13 cellular contexts compared by ENCODE assay signal in the genomic region with DNA sequence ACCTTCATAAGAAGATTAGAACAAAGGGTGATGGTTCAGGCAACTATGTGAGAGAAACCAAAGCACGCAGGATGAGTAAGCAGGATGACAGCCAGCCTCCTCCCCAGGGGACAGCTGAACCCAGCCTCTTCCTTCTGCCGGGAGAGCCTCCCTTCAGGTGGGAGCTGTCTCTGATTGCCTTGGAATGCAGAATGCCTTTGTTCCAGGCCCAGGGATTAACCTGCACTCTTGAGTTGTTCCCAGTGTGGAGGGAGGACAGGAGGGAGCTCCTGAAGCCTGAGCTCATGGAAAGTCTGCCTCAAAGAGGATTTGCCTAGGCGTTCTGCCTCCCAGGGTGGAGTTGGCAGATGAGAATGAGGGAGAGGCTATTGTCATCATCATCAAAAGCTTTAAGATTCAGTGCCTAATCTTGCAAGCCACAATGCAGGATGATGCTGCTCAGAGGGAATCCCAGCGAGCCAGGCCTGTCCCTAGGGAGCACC. TPM values are rescaled to one million over a fixed set of nuclear protein-coding genes. Genes with fewer than 3 reads are reported as not detected.
DNase-seq lines count a peak whose midpoint lies in the region; ATAC-seq lines count a peak whose summit lies in the region.
"Had no signal": no experiment of that assay in that cellular context is flagged by ENCODE, and none has a peak within 500 bp of the region (broad histone marks: within the 10 kb centered on the region; RNA-seq: fewer than 3 reads in every experiment).

No MANE protein-coding gene starts in this region.

- H3K14ac ChIP-seq in mesenchymal stem cell (ENCODE audit: low read length in 2 of 2) = no peak overlapping the region

- H3K79me2 ChIP-seq in Karpas-422 (ENCODE audit: low read length) = no peaks in the 10 kb centered on the region

- H3K36me3 ChIP-seq in BLaER1 treated with 17β-estradiol and CSF1 and Interleukin-3, amounts not matched to agents 10 nM and 100 nM = no peaks in the 10 kb centered on the region
- H3K36me3 ChIP-seq in Karpas-422 (ENCODE audit: insufficient read depth, low read length) (no peaks in the 10 kb centered on the region), mesenchymal stem cell (ENCODE audit: control insufficient read depth in 1 of 2, insufficient read depth in 2 of 2, low read depth in 1 of 2, low read length in 2 of 2) (no peaks in the 10 kb centered on the region)
- H3K36me3 ChIP-seq: SJSA1 had no signal

- ATAC-seq in GM21528 (IDR thresholded peaks at IDR 0.05; ENCODE audit: low FRiP score, unreplicated experiment) = no peak

- no peaks in the 10 kb centered on the region for H3K9me2 ChIP-seq in Karpas-422 (replicated peaks; ENCODE audit: insufficient read depth, low read length)

- DNase-seq in Karpas-422 (no peak), caudate nucleus (lab: John Stamatoyannopoulos, UW) (no peak), mesenchymal stem cell (peak; percentile 22), dedifferentiated amniotic fluid mesenchymal stem cell (ENCODE audit: extremely low spot score) (no peak), epidermal melanocyte (ENCODE audit: insufficient read length, low spot score) (no peak)
- no peak for DNase-seq in activated CD4-positive, alpha-beta T cell treated with anti-CD3 and anti-CD28 coated beads, Interleukin-2, amount 10 ng/mL, durations not matched to agents 7 days and 5 days
- DNase-seq: activated CD4-positive, alpha-beta memory T cell treated with anti-CD3 and anti-CD28 coated beads for 36 hours; left cardiac atrium; stimulated activated CD4-positive, alpha-beta T cell treated with anti-CD3 and anti-CD28 coated beads, Interleukin-12 subunit alpha, Interleukin-12 subunit beta, amount 100 ng/mL, for 4 hours had no signal

- no peaks in the 10 kb centered on the region for H3K27me3 ChIP-seq in BLaER1 treated with 17β-estradiol and CSF1 and Interleukin-3, amounts not matched to agents 10 nM and 100 nM
- H3K27me3 ChIP-seq in Karpas-422 (ENCODE audit: low read length) = no peaks in the 10 kb centered on the region
- H3K27me3 ChIP-seq in mesenchymal stem cell (ENCODE audit: control insufficient read depth in 1 of 2, insufficient read depth in 1 of 2, low read length in 2 of 2) = peaks cover 21 to 45% of the 10 kb centered on the region in 2 experiments

- H3K4me2 ChIP-seq in BLaER1 treated with 17β-estradiol and CSF1 and Interleukin-3, amounts not matched to agents 10 nM and 100 nM = peak overlapping the region; percentile 40 to 75 (median 57)
- H3K4me2 ChIP-seq in Karpas-422 (ENCODE audit: low read depth, low read length, poor library complexity, severe bottlenecking) = peak overlapping the region; percentile 26
- H3K4me2 ChIP-seq in mesenchymal stem cell (ENCODE audit: low read length, poor library complexity, severe bottlenecking) = no peak overlapping the region

- H3K27ac Mint-ChIP-seq in activated CD4-positive, alpha-beta T cell treated with anti-CD3 and anti-CD28 coated beads, Interleukin-2, amount 10 ng/mL, durations not matched to agents 7 days and 5 days = no peak overlapping the region
- H3K27ac Mint-ChIP-seq: activated CD4-positive, alpha-beta memory T cell treated with anti-CD3 and anti-CD28 coated beads for 36 hours had no signal

- no peak overlapping the region for H3K4me3 ChIP-seq in BLaER1 treated with 17β-estradiol and CSF1 and Interleukin-3, amounts not matched to agents 10 nM and 100 nM
- H3K4me3 ChIP-seq in Karpas-422 (ENCODE audit: low read length) (no peak overlapping the region), mesenchymal stem cell (ENCODE audit: insufficient read depth in 1 of 2, low read depth in 1 of 2, low read length in 2 of 2) (no peak overlapping the region)
- H3K4me3 ChIP-seq: SJSA1 had no signal

- H3K36me3 Mint-ChIP-seq in activated CD4-positive, alpha-beta T cell treated with anti-CD3 and anti-CD28 coated beads, Interleukin-2, amount 10 ng/mL, durations not matched to agents 7 days and 5 days (ENCODE audit: low read depth) = no peaks in the 10 kb centered on the region
- H3K36me3 Mint-ChIP-seq: activated CD4-positive, alpha-beta memory T cell treated with anti-CD3 and anti-CD28 coated beads for 36 hours had no signal

- H3K27ac ChIP-seq in BLaER1 treated with 17β-estradiol and CSF1 and Interleukin-3, amounts not matched to agents 10 nM and 100 nM = peak overlapping the region in 4 of 11 experiments; percentile 18 to 47 (median 40); a peak in 3 of 22 replicates
- no peak overlapping the region for H3K27ac ChIP-seq in Karpas-422 (ENCODE audit: low read length)
- H3K27ac ChIP-seq in caudate nucleus (ENCODE audit: low read depth, low read length) = peak overlapping the region; percentile 36
- no peak overlapping the region for H3K27ac ChIP-seq in mesenchymal stem cell (ENCODE audit: low read length, poor library complexity, severe bottlenecking)
- H3K27ac ChIP-seq: SJSA1 had no signal

- H2BK12ac ChIP-seq in mesenchymal stem cell (ENCODE audit: low read length in 2 of 2) = no peak overlapping the region

- H2BK120ac ChIP-seq in mesenchymal stem cell (ENCODE audit: low read depth, low read length) = no peak overlapping the region

- no peak overlapping the region for H2AK5ac ChIP-seq in mesenchymal stem cell (ENCODE audit: low read length, severe bottlenecking)

- CTCF ChIA-PET in activated CD4-positive, alpha-beta T cell treated with anti-CD3 and anti-CD28 coated beads, Interleukin-2, amount 10 ng/mL, durations not matched to agents 7 days and 5 days (lab: Charles Lee) = no interaction called here

- H3K9me3 ChIP-seq in BLaER1 treated with 17β-estradiol and CSF1 and Interleukin-3, amounts not matched to agents 10 nM and 100 nM (replicated peaks in 1 of 11) = no peaks in the 10 kb centered on the region
- H3K9me3 ChIP-seq in Karpas-422 (ENCODE audit: low read length) (no peaks in the 10 kb centered on the region), mesenchymal stem cell (ENCODE audit: control insufficient read depth, low read length) (no peaks in the 10 kb centered on the region)
- H3K9me3 ChIP-seq: SJSA1 had no signal

- no peak overlapping the region for H3K4me3 Mint-ChIP-seq in activated CD4-positive, alpha-beta T cell treated with anti-CD3 and anti-CD28 coated beads, Interleukin-2, amount 10 ng/mL, durations not matched to agents 7 days and 5 days
- H3K4me3 Mint-ChIP-seq: activated CD4-positive, alpha-beta memory T cell treated with anti-CD3 and anti-CD28 coated beads for 36 hours had no signal

- H2AFZ ChIP-seq in Karpas-422 (ENCODE audit: low read length) (no peak overlapping the region), mesenchymal stem cell (ENCODE audit: low read depth, low read length) (no peak overlapping the region)

- H2BK5ac ChIP-seq in mesenchymal stem cell (ENCODE audit: low read depth, low read length, poor library complexity, severe bottlenecking) = no peak overlapping the region

- no peaks in the 10 kb centered on the region for H4K20me1 ChIP-seq in BLaER1 treated with 17β-estradiol and CSF1 and Interleukin-3, amounts not matched to agents 10 nM and 100 nM
- no peaks in the 10 kb centered on the region for H4K20me1 ChIP-seq in Karpas-422 (ENCODE audit: insufficient read depth, low read depth, low read length)

- POLR2A ChIA-PET in activated CD4-positive, alpha-beta T cell treated with anti-CD3 and anti-CD28 coated beads, Interleukin-2, amount 10 ng/mL, durations not matched to agents 7 days and 5 days (lab: Charles Lee) = no interaction called here

- H3K4me1 Mint-ChIP-seq in activated CD4-positive, alpha-beta T cell treated with anti-CD3 and anti-CD28 coated beads, Interleukin-2, amount 10 ng/mL, durations not matched to agents 7 days and 5 days = no peaks in the 10 kb centered on the region

- peaks cover 19 to 23% (median 21%) of the 10 kb centered on the region in 10 experiments for H3K4me1 ChIP-seq in BLaER1 treated with 17β-estradiol and CSF1 and Interleukin-3, amounts not matched to agents 10 nM and 100 nM
- H3K4me1 ChIP-seq in Karpas-422 (ENCODE audit: low read length) (peaks cover 21% of the 10 kb centered on the region), mesenchymal stem cell (ENCODE audit: control insufficient read depth, insufficient read depth, low read depth, low read length) (peaks cover 2% of the 10 kb centered on the region)

- 22% methylated on average over 4 of the region's 4 CpGs for WGBS in mesenchymal stem cell

- H3K23ac ChIP-seq in mesenchymal stem cell (ENCODE audit: low read length in 2 of 2) = no peak overlapping the region

- no peaks in the 10 kb centered on the region for H3K79me1 ChIP-seq in mesenchymal stem cell (replicated peaks; ENCODE audit: low read length, poor library complexity, severe bottlenecking)

- H3K9ac ChIP-seq in BLaER1 treated with 17β-estradiol and CSF1 and Interleukin-3, amounts not matched to agents 10 nM and 100 nM = no peak overlapping the region
- H3K9ac ChIP-seq in Karpas-422 (ENCODE audit: low read length) = no peak overlapping the region
- H3K9ac ChIP-seq in mesenchymal stem cell (ENCODE audit: low read length) = no peak overlapping the region

- no peak overlapping the region for H4K91ac ChIP-seq in mesenchymal stem cell (ENCODE audit: low read length)

- no peaks in the 10 kb centered on the region for H3K9me3 Mint-ChIP-seq in activated CD4-positive, alpha-beta T cell treated with anti-CD3 and anti-CD28 coated beads, Interleukin-2, amount 10 ng/mL, durations not matched to agents 7 days and 5 days
- H3K9me3 Mint-ChIP-seq: activated CD4-positive, alpha-beta memory T cell treated with anti-CD3 and anti-CD28 coated beads for 36 hours had no signal

- no peak overlapping the region for H2BK15ac ChIP-seq in mesenchymal stem cell (ENCODE audit: low read depth, poor library complexity, severe bottlenecking)

- no peak overlapping the region for H3K4ac ChIP-seq in mesenchymal stem cell (ENCODE audit: low read depth in 1 of 2, low read length in 2 of 2)

- H3K27me3 Mint-ChIP-seq in activated CD4-positive, alpha-beta T cell treated with anti-CD3 and anti-CD28 coated beads, Interleukin-2, amount 10 ng/mL, durations not matched to agents 7 days and 5 days = peaks cover 22% of the 10 kb centered on the region

- no peak overlapping the region for H3K18ac ChIP-seq in mesenchymal stem cell (ENCODE audit: low read depth in 1 of 2, low read length in 2 of 2)

- H4K8ac ChIP-seq in mesenchymal stem cell (ENCODE audit: low read length) = no peak overlapping the region

RNA-seq across cellular contexts. Expression of gene KRT6A, which starts 3.6 kb away (rescaled TPM):
- not detected in 2 replicates for total RNA-seq in Karpas-422 (2014; rRNA removed; shearing (Covaris generic); ENCODE audit: low replicate concordance)
- polyA plus RNA-seq in mesenchymal stem cell (2013, experiment 1 of 2) = not detected
- not detected for polyA plus RNA-seq in mesenchymal stem cell (2013, experiment 2 of 2)
- total RNA-seq in activated CD4-positive, alpha-beta T cell treated with anti-CD3 and anti-CD28 coated beads, Interleukin-2, amount 10 ng/mL, durations not matched to agents 7 days and 5 days = not detected
- total RNA-seq: activated CD4-positive, alpha-beta memory T cell treated with anti-CD3 and anti-CD28 coated beads for 36 hours; cerebellum; SJSA1 had no signal

RNA-seq across cellular contexts. Expression of gene KRT6C, which starts 23.0 kb away (rescaled TPM):
- not detected in 2 replicates for total RNA-seq in Karpas-422 (2014; rRNA removed; shearing (Covaris generic); ENCODE audit: low replicate concordance)
- polyA plus RNA-seq in mesenchymal stem cell (2013, experiment 1 of 2) = not detected
- not detected for polyA plus RNA-seq in mesenchymal stem cell (2013, experiment 2 of 2)
- total RNA-seq in activated CD4-positive, alpha-beta T cell treated with anti-CD3 and anti-CD28 coated beads, Interleukin-2, amount 10 ng/mL, durations not matched to agents 7 days and 5 days = not detected
- total RNA-seq: activated CD4-positive, alpha-beta memory T cell treated with anti-CD3 and anti-CD28 coated beads for 36 hours; cerebellum; left cardiac atrium; SJSA1 had no signal

RNA-seq across cellular contexts. Expression of gene KRT5, which starts 23.6 kb away (rescaled TPM):
- total RNA-seq in Karpas-422 (2014; rRNA removed; shearing (Covaris generic); ENCODE audit: low replicate concordance) = not detected in 2 replicates
- polyA plus RNA-seq in mesenchymal stem cell (2013, experiment 1 of 2) = not detected
- polyA plus RNA-seq in mesenchymal stem cell (2013, experiment 2 of 2) = not detected
- not detected for total RNA-seq in activated CD4-positive, alpha-beta T cell treated with anti-CD3 and anti-CD28 coated beads, Interleukin-2, amount 10 ng/mL, durations not matched to agents 7 days and 5 days
- total RNA-seq: activated CD4-positive, alpha-beta memory T cell treated with anti-CD3 and anti-CD28 coated beads for 36 hours; SJSA1 had no signal

RNA-seq across cellular contexts. Expression of gene KRT6B, which starts 44.7 kb away (rescaled TPM):
- not detected in 2 replicates for total RNA-seq in Karpas-422 (2014; rRNA removed; shearing (Covaris generic); ENCODE audit: low replicate concordance)
- not detected for polyA plus RNA-seq in mesenchymal stem cell (2013, experiment 1 of 2)
- polyA plus RNA-seq in mesenchymal stem cell (2013, experiment 2 of 2) = not detected
- total RNA-seq in activated CD4-positive, alpha-beta T cell treated with anti-CD3 and anti-CD28 coated beads, Interleukin-2, amount 10 ng/mL, durations not matched to agents 7 days and 5 days = not detected
- total RNA-seq: activated CD4-positive, alpha-beta memory T cell treated with anti-CD3 and anti-CD28 coated beads for 36 hours; cerebellum; left cardiac atrium; SJSA1 had no signal

RNA-seq across cellular contexts. Expression of gene KRT71, which starts 56.3 kb away (rescaled TPM):
- not detected in 2 replicates for total RNA-seq in Karpas-422 (2014; rRNA removed; shearing (Covaris generic); ENCODE audit: low replicate concordance)
- polyA plus RNA-seq in mesenchymal stem cell (2013, experiment 1 of 2) = not detected
- polyA plus RNA-seq in mesenchymal stem cell (2013, experiment 2 of 2) = not detected
- total RNA-seq in activated CD4-positive, alpha-beta T cell treated with anti-CD3 and anti-CD28 coated beads, Interleukin-2, amount 10 ng/mL, durations not matched to agents 7 days and 5 days = not detected
- total RNA-seq: activated CD4-positive, alpha-beta memory T cell treated with anti-CD3 and anti-CD28 coated beads for 36 hours; left cardiac atrium; SJSA1 had no signal
